ENCODE assay signal across 20 cellular contexts in the genomic region with DNA sequence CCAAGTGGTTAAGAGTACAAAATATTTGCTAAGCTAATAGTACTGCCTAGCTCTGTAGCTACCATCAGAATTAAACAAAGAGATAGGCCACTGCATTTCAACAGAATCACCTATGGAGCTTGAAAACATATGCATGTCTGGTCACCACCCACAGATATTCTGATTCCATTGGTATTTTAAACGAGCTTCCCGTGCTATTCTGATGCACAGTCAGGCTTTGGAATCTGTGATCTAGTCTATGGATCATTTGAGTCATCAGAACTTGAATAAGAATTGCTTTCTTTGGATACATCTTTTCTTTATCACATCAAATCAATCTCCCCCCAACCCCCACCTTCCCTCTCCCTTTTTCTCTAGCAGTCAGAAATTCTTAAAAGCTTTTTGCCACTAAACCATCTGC.
DNase-seq lines count a peak whose midpoint lies in the region; ATAC-seq and TF ChIP-seq lines count a peak whose summit lies in the region.
"Had no signal": no experiment of that assay in that cellular context is flagged by ENCODE, and none has a peak within 500 bp of the region (broad histone marks: within the 10 kb centered on the region; RNA-seq: fewer than 3 reads in every experiment).

No MANE protein-coding gene starts in this region.

- TF ChIP-seq CTCF in foreskin fibroblast (IDR thresholded peaks at IDR 0.05; ENCODE audit: low read depth, low read length): no peak

- no peak overlapping the region for H3K4me3 ChIP-seq in foreskin fibroblast (ENCODE audit: low read depth in 1 of 2, low read length in 2 of 2)
- H3K4me3 ChIP-seq: left lung, PC-9, skin epidermis, vagina had no signal

- DNase-seq in EH (ENCODE audit: low read depth): peak; percentile 9
- peak; percentile 28 for DNase-seq in HS-5 (ENCODE audit: low read depth)
- DNase-seq in foreskin fibroblast: peak; percentile 28 to 69
- DNase-seq in inferior parietal cortex (ENCODE audit: extremely low spot score): peak; percentile 54
- DNase-seq in globus pallidus (ENCODE audit: low spot score): no peak
- DNase-seq in NCI-H446 treated with DMSO at 0.1 percent for 48 hours (lab: John Stamatoyannopoulos, UW): no peak
- DNase-seq: activated CD4-positive, alpha-beta T cell treated with anti-CD3 and anti-CD28 coated beads for 48 hours; activated T-cell treated with anti-CD3 and anti-CD28 coated beads, Interleukin-2, amount 50 U/mL, for 48 hours; GDM1; left lung; NCI-H1048; NCI-H187 treated with DMSO at 0.1 percent for 48 hours; NCI-H524 treated with DMSO at 0.1 percent for 48 hours; NK-92 treated with Interleukin-12 subunit alpha and Interleukin-12 subunit beta, amount 100 ng/mL, for 24 hours; Right ventricle myocardium superior had no signal

- ATAC-seq in GM18868 (IDR thresholded peaks at IDR 0.05; ENCODE audit: unreplicated experiment) (no peak), GM21737 (IDR thresholded peaks at IDR 0.05; ENCODE audit: unreplicated experiment) (no peak)
- ATAC-seq: left lung had no signal

Comparison
In these comparisons a context has a peak if more than half of its experiments do, and no peak if none do; other contexts are left out.
1. DNase-seq: peak in EH (single experiment), HS-5 (single experiment), foreskin fibroblast (2 of 2) and inferior parietal cortex (single experiment); none in globus pallidus (single experiment) and NCI-H446 treated with DMSO at 0.1 percent for 48 hours (single experiment).